ENCODE assay signal across 1 cellular context in the genomic region with DNA sequence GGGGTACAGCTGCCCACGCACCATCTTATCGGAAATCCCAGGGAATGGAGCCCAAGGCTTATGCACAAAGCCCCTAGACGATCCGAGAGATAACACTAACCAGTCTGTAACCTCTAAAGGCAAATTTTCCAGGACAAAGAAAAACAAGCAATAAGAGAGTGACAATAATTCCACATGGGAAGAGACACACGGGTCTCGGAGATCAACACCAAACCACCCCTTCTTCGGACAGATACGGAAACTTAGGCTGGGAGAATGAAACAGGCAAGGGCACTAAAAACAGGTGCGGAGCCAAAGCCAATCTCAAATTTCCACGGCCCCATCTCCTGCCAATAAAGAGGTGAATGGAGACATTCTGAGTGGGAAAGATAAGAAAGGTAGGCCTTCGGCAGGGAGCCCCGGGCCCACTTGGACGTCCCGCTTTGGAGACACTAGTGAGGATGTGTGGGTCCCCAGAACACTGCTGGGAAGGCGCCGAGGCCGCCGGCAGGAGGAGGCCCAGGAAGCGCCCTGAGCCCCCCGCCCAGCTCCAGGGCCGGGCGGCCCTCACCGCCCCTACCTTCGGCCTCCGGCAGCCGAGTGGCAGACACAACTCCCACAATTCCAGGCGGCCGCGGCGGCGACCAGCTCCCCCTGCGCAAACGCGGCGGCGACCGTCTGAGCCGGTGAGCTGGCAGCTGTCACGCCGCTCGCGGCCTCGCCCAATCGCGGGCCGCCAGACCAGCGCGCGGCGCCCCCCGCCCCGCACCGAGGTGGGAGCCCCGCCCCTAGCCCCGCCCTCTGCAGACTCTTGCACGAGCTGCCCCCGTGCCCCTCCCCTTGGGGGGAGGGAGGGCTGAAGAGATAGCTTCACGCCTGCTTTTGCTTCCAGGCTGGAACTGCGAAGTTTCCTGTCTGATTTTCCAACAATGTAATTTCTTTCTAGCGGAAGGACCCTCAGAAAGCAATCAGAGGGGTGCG.
TF ChIP-seq lines count a peak whose summit lies in the region.

Gene SIL1, minus strand, starts transcription at position 659 of the 960 bp plus-strand sequence. CDS start 70,525 bp downstream, outside the sequence.

TF ChIP-seq in HepG2, 621 proteins besides CTCF, POLR2A, EP300 and RAD21 (continued from another document and continues in another):
- TF ChIP-seq RNF219 (CRISPR knock-in tag; IDR thresholded peaks at IDR 0.05), result no peak
- no peak for TF ChIP-seq RFXAP (CRISPR knock-in tag; IDR thresholded peaks at IDR 0.05; ENCODE audit: borderline replicate concordance)
- no peak for TF ChIP-seq ZNF446 (CRISPR knock-in tag; IDR thresholded peaks at IDR 0.05)
- TF ChIP-seq ZZZ3 (CRISPR knock-in tag; IDR thresholded peaks at IDR 0.05; ENCODE audit: borderline replicate concordance), result no peak; the same call in 1 of the 2 replicates
- peak; percentile 83 for TF ChIP-seq DMAP1 (CRISPR knock-in tag; IDR thresholded peaks at IDR 0.05)
- no peak for TF ChIP-seq ZNF878 (CRISPR knock-in tag; IDR thresholded peaks at IDR 0.05)
- TF ChIP-seq, protein P1, sequence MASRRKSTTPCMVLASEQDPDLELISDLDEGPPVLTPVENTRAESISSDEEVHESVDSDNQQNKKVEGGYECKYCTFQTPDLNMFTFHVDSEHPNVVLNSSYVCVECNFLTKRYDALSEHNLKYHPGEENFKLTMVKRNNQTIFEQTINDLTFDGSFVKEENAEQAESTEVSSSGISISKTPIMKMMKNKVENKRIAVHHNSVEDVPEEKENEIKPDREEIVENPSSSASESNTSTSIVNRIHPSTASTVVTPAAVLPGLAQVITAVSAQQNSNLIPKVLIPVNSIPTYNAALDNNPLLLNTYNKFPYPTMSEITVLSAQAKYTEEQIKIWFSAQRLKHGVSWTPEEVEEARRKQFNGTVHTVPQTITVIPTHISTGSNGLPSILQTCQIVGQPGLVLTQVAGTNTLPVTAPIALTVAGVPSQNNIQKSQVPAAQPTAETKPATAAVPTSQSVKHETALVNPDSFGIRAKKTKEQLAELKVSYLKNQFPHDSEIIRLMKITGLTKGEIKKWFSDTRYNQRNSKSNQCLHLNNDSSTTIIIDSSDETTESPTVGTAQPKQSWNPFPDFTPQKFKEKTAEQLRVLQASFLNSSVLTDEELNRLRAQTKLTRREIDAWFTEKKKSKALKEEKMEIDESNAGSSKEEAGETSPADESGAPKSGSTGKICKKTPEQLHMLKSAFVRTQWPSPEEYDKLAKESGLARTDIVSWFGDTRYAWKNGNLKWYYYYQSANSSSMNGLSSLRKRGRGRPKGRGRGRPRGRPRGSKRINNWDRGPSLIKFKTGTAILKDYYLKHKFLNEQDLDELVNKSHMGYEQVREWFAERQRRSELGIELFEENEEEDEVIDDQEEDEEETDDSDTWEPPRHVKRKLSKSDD (CRISPR knock-in tag; IDR thresholded peaks at IDR 0.05; ENCODE audit: low read depth), result no peak
- no peak for TF ChIP-seq ZNF609 (CRISPR knock-in tag; IDR thresholded peaks at IDR 0.05; ENCODE audit: borderline replicate concordance)
- TF ChIP-seq SPEN (CRISPR knock-in tag; IDR thresholded peaks at IDR 0.05; ENCODE audit: low read depth), result peak; percentile 70; the same call in 1 of the 2 replicates
- peak; percentile 44; the same call in 1 of the 2 replicates for TF ChIP-seq ZMYM4 (CRISPR knock-in tag; IDR thresholded peaks at IDR 0.05)
- TF ChIP-seq ZIK1 (CRISPR knock-in tag; IDR thresholded peaks at IDR 0.05; ENCODE audit: borderline replicate concordance, low read depth), result no peak
- TF ChIP-seq RARA (CRISPR knock-in tag; IDR thresholded peaks at IDR 0.05), result no peak
- TF ChIP-seq TRIM24 (CRISPR knock-in tag; IDR thresholded peaks at IDR 0.05), result no peak
- TF ChIP-seq REXO4 (CRISPR knock-in tag; IDR thresholded peaks at IDR 0.05; ENCODE audit: borderline replicate concordance), result no peak
- no peak for TF ChIP-seq SP1 (IDR thresholded peaks at IDR 0.05)
- TF ChIP-seq SP1 (CRISPR knock-in tag; IDR thresholded peaks at IDR 0.05), result peak; percentile 82
- peak; percentile 79; the same call in 1 of the 2 replicates for TF ChIP-seq GABPB1 (CRISPR knock-in tag; IDR thresholded peaks at IDR 0.05)
- no peak for TF ChIP-seq TBL1XR1 (IDR thresholded peaks at IDR 0.05; ENCODE audit: borderline replicate concordance, low read length, partially characterized antibody)
- peak; percentile 64; the same call in 1 of the 2 replicates for TF ChIP-seq GATAD1 (CRISPR knock-in tag; IDR thresholded peaks at IDR 0.05)
- 0 out of 2 replicates have a peak, but pooled peaks have one; percentile 35 for TF ChIP-seq DNMT1 (CRISPR knock-in tag; IDR thresholded peaks at IDR 0.05)
- TF ChIP-seq TEAD2 (CRISPR knock-in tag; IDR thresholded peaks at IDR 0.05), result no peak
- TF ChIP-seq HOXA9 (CRISPR knock-in tag; IDR thresholded peaks at IDR 0.05; ENCODE audit: borderline replicate concordance), result no peak
- no peak for TF ChIP-seq PAF1 (CRISPR knock-in tag; IDR thresholded peaks at IDR 0.05)
- no peak for TF ChIP-seq TRIM22 (IDR thresholded peaks at IDR 0.05)
- TF ChIP-seq XBP1 (CRISPR knock-in tag; IDR thresholded peaks at IDR 0.05), result no peak
- no peak; the same call in 1 of the 2 replicates for TF ChIP-seq ZMAT3 (CRISPR knock-in tag; conservative IDR thresholded peaks at IDR 0.05)
- TF ChIP-seq ZNF776 (CRISPR knock-in tag; IDR thresholded peaks at IDR 0.05), result no peak
- 0 out of 2 replicates have a peak, but pooled peaks have one; percentile 60 for TF ChIP-seq GATA4 (IDR thresholded peaks at IDR 0.05; ENCODE audit: borderline replicate concordance, low read depth)
- TF ChIP-seq, protein P2, sequence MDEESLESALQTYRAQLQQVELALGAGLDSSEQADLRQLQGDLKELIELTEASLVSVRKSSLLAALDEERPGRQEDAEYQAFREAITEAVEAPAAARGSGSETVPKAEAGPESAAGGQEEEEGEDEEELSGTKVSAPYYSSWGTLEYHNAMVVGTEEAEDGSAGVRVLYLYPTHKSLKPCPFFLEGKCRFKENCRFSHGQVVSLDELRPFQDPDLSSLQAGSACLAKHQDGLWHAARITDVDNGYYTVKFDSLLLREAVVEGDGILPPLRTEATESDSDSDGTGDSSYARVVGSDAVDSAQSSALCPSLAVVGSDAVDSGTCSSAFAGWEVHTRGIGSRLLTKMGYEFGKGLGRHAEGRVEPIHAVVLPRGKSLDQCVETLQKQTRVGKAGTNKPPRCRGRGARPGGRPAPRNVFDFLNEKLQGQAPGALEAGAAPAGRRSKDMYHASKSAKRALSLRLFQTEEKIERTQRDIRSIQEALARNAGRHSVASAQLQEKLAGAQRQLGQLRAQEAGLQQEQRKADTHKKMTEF (CRISPR knock-in tag; IDR thresholded peaks at IDR 0.05), result peak; percentile 60; the same call in 1 of the 2 replicates
- TF ChIP-seq HMG20B (CRISPR knock-in tag; conservative IDR thresholded peaks at IDR 0.05), result no peak
- TF ChIP-seq ZNF768 (CRISPR knock-in tag; IDR thresholded peaks at IDR 0.05), result peak; percentile 73; the same call in 1 of the 2 replicates
- TF ChIP-seq NFRKB (IDR thresholded peaks at IDR 0.05), result no peak
- TF ChIP-seq ZNF703 (CRISPR knock-in tag; IDR thresholded peaks at IDR 0.05; ENCODE audit: borderline replicate concordance), result no peak
- TF ChIP-seq, protein P3, sequence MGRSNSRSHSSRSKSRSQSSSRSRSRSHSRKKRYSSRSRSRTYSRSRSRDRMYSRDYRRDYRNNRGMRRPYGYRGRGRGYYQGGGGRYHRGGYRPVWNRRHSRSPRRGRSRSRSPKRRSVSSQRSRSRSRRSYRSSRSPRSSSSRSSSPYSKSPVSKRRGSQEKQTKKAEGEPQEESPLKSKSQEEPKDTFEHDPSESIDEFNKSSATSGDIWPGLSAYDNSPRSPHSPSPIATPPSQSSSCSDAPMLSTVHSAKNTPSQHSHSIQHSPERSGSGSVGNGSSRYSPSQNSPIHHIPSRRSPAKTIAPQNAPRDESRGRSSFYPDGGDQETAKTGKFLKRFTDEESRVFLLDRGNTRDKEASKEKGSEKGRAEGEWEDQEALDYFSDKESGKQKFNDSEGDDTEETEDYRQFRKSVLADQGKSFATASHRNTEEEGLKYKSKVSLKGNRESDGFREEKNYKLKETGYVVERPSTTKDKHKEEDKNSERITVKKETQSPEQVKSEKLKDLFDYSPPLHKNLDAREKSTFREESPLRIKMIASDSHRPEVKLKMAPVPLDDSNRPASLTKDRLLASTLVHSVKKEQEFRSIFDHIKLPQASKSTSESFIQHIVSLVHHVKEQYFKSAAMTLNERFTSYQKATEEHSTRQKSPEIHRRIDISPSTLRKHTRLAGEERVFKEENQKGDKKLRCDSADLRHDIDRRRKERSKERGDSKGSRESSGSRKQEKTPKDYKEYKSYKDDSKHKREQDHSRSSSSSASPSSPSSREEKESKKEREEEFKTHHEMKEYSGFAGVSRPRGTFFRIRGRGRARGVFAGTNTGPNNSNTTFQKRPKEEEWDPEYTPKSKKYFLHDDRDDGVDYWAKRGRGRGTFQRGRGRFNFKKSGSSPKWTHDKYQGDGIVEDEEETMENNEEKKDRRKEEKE (IDR thresholded peaks at IDR 0.05), result no peak
- no peak for TF ChIP-seq NR3C1 (CRISPR knock-in tag; IDR thresholded peaks at IDR 0.05)
- TF ChIP-seq FOXJ3 (CRISPR knock-in tag; IDR thresholded peaks at IDR 0.05; ENCODE audit: borderline replicate concordance), result no peak
- no peak for TF ChIP-seq ZNF256 (CRISPR knock-in tag; conservative IDR thresholded peaks at IDR 0.05)
- TF ChIP-seq ZNF441 (CRISPR knock-in tag; IDR thresholded peaks at IDR 0.05; ENCODE audit: borderline replicate concordance), result 0 out of 2 replicates have a peak, but pooled peaks have one; percentile 56
